ENCODE assay signal across 8 cellular contexts in genomic region chr6:107489636-107490567, GRCh38. TPM values are rescaled to one million over a fixed set of nuclear protein-coding genes. Genes with fewer than 3 reads are reported as not detected.
DNase-seq lines count a peak whose midpoint lies in the region; ATAC-seq and TF ChIP-seq lines count a peak whose summit lies in the region.

A gene with protein sequence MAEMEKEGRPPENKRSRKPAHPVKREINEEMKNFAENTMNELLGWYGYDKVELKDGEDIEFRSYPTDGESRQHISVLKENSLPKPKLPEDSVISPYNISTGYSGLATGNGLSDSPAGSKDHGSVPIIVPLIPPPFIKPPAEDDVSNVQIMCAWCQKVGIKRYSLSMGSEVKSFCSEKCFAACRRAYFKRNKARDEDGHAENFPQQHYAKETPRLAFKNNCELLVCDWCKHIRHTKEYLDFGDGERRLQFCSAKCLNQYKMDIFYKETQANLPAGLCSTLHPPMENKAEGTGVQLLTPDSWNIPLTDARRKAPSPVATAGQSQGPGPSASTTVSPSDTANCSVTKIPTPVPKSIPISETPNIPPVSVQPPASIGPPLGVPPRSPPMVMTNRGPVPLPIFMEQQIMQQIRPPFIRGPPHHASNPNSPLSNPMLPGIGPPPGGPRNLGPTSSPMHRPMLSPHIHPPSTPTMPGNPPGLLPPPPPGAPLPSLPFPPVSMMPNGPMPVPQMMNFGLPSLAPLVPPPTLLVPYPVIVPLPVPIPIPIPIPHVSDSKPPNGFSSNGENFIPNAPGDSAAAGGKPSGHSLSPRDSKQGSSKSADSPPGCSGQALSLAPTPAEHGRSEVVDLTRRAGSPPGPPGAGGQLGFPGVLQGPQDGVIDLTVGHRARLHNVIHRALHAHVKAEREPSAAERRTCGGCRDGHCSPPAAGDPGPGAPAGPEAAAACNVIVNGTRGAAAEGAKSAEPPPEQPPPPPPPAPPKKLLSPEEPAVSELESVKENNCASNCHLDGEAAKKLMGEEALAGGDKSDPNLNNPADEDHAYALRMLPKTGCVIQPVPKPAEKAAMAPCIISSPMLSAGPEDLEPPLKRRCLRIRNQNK (plus strand): TSS chr6:107490117. CDS start chr6:107490617, 500 bp downstream.

- no peaks in the 10 kb centered on the region for H3K9me3 ChIP-seq in thoracic aorta

- H3K4me3 ChIP-seq in HFF-Myc (replicated peaks; ENCODE audit: low read depth, low read length) (peak within 1 kb of the TSS; percentile 69), thoracic aorta (peak within 1 kb of the TSS; percentile 92)

- no peaks in the 10 kb centered on the region for H3K27me3 ChIP-seq in thoracic aorta (replicated peaks; ENCODE audit: insufficient read depth)

- TF ChIP-seq CTCF in HFF-Myc (IDR thresholded peaks at IDR 0.05; ENCODE audit: low read depth, low read length, missing control alignments) (no peak), thoracic aorta (IDR thresholded peaks at IDR 0.05) (no peak)

- peak; percentile 8 for ATAC-seq in thoracic aorta (ENCODE audit: insufficient number of reproducible peaks, low FRiP score, low read depth)
- no peak for ATAC-seq in HG03457 (IDR thresholded peaks at IDR 0.05; ENCODE audit: unreplicated experiment)

- peaks cover 12 to 40% of the 10 kb centered on the region in 2 donors for H3K4me1 ChIP-seq in thoracic aorta (ENCODE audit: control insufficient read depth in 1 of 2, low read depth in 2 of 2)

- DNase-seq in DMS79 treated with DMSO at 0.1 percent for 48 hours (lab: John Stamatoyannopoulos, UW) = peak; percentile 74
- no peak for DNase-seq in HFF-Myc (ENCODE audit: extremely low read depth, low read depth)
- DNase-seq in NCI-H69 (lab: John Stamatoyannopoulos, UW) = peak; percentile 95
- DNase-seq in activated T-cell treated with anti-CD3 and anti-CD28 coated beads, Interleukin-2, amount 50 U/mL, for 48 hours = peak; percentile 54 to 63
- peak; percentile 14 for DNase-seq in fibroblast of peridontal ligament (ENCODE audit: extremely low read depth)
- DNase-seq in myocyte (ENCODE audit: low read depth) = peak; percentile 30
- no peak for DNase-seq in thoracic aorta (ENCODE audit: low spot score)

- peak within 1 kb of the TSS; percentile 73 to 86 for H3K27ac ChIP-seq in thoracic aorta

- no peaks in the 10 kb centered on the region for H3K36me3 ChIP-seq in thoracic aorta

RNA-seq across cellular contexts. Expression of the gene that starts here (rescaled TPM):
- 0.21 and 0.42 TPM in 2 replicates for total RNA-seq in myocyte
- polyA plus RNA-seq in myocyte (2012) = 2.3 TPM
- 10 to 100 TPM; 10.3 to 11.1 TPM for total RNA-seq in thoracic aorta

Comparison
In these comparisons a context has a peak if more than half of its experiments do, and no peak if none do; other contexts are left out.
1. DNase-seq: peak in DMS79 treated with DMSO at 0.1 percent for 48 hours (single experiment), NCI-H69 (single experiment), activated T-cell treated with anti-CD3 and anti-CD28 coated beads, Interleukin-2, amount 50 U/mL, for 48 hours (2 of 2), fibroblast of peridontal ligament (single experiment) and myocyte (single experiment); none in HFF-Myc (single experiment) and thoracic aorta (single experiment).